1 cellular context compared by ENCODE assay signal in the genomic region with DNA sequence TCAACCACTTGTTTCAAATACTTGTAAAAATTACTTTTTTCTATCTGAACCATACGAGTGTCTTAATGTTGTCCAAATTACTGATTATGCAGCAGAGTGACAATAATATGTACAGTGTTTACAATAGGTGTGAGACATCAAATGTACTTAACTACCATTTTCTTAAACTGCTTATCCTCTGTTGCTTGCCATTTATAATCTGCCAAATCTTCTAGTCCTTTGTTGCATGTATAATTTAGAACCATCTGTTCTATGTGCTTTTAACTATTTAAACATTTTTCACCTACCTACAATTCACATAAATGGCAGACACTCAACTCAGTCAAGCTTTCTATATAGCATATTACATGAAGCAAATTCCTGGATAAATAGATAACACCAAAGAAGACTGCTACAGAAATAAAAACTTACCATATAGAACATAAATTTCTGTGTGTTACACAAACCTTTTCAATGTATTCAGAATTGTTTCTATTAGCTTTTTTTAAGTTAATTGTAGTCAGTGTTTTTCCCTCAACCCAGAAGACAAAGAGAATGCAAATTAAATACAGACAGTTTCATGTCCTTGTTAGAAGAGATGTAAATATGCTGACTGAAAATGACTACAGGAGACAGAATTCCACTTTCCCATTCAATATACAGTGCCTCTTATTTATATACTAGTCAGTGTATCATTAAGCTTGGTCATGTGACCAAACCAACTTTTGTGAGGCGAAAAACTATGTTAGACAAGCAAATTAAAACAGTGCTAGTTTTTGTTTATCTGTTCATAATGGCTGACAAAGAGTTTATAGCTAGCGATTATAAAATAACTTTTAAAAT.
TF ChIP-seq lines count a peak whose summit lies in the region.

No MANE protein-coding gene starts in this region.

TF ChIP-seq in K562, 482 proteins besides CTCF, POLR2A, EP300 and RAD21 (continued from another document):
- TF ChIP-seq, protein P1, sequence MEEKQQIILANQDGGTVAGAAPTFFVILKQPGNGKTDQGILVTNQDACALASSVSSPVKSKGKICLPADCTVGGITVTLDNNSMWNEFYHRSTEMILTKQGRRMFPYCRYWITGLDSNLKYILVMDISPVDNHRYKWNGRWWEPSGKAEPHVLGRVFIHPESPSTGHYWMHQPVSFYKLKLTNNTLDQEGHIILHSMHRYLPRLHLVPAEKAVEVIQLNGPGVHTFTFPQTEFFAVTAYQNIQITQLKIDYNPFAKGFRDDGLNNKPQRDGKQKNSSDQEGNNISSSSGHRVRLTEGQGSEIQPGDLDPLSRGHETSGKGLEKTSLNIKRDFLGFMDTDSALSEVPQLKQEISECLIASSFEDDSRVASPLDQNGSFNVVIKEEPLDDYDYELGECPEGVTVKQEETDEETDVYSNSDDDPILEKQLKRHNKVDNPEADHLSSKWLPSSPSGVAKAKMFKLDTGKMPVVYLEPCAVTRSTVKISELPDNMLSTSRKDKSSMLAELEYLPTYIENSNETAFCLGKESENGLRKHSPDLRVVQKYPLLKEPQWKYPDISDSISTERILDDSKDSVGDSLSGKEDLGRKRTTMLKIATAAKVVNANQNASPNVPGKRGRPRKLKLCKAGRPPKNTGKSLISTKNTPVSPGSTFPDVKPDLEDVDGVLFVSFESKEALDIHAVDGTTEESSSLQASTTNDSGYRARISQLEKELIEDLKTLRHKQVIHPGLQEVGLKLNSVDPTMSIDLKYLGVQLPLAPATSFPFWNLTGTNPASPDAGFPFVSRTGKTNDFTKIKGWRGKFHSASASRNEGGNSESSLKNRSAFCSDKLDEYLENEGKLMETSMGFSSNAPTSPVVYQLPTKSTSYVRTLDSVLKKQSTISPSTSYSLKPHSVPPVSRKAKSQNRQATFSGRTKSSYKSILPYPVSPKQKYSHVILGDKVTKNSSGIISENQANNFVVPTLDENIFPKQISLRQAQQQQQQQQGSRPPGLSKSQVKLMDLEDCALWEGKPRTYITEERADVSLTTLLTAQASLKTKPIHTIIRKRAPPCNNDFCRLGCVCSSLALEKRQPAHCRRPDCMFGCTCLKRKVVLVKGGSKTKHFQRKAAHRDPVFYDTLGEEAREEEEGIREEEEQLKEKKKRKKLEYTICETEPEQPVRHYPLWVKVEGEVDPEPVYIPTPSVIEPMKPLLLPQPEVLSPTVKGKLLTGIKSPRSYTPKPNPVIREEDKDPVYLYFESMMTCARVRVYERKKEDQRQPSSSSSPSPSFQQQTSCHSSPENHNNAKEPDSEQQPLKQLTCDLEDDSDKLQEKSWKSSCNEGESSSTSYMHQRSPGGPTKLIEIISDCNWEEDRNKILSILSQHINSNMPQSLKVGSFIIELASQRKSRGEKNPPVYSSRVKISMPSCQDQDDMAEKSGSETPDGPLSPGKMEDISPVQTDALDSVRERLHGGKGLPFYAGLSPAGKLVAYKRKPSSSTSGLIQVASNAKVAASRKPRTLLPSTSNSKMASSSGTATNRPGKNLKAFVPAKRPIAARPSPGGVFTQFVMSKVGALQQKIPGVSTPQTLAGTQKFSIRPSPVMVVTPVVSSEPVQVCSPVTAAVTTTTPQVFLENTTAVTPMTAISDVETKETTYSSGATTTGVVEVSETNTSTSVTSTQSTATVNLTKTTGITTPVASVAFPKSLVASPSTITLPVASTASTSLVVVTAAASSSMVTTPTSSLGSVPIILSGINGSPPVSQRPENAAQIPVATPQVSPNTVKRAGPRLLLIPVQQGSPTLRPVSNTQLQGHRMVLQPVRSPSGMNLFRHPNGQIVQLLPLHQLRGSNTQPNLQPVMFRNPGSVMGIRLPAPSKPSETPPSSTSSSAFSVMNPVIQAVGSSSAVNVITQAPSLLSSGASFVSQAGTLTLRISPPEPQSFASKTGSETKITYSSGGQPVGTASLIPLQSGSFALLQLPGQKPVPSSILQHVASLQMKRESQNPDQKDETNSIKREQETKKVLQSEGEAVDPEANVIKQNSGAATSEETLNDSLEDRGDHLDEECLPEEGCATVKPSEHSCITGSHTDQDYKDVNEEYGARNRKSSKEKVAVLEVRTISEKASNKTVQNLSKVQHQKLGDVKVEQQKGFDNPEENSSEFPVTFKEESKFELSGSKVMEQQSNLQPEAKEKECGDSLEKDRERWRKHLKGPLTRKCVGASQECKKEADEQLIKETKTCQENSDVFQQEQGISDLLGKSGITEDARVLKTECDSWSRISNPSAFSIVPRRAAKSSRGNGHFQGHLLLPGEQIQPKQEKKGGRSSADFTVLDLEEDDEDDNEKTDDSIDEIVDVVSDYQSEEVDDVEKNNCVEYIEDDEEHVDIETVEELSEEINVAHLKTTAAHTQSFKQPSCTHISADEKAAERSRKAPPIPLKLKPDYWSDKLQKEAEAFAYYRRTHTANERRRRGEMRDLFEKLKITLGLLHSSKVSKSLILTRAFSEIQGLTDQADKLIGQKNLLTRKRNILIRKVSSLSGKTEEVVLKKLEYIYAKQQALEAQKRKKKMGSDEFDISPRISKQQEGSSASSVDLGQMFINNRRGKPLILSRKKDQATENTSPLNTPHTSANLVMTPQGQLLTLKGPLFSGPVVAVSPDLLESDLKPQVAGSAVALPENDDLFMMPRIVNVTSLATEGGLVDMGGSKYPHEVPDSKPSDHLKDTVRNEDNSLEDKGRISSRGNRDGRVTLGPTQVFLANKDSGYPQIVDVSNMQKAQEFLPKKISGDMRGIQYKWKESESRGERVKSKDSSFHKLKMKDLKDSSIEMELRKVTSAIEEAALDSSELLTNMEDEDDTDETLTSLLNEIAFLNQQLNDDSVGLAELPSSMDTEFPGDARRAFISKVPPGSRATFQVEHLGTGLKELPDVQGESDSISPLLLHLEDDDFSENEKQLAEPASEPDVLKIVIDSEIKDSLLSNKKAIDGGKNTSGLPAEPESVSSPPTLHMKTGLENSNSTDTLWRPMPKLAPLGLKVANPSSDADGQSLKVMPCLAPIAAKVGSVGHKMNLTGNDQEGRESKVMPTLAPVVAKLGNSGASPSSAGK (IDR thresholded peaks at IDR 0.05), result no peak
- TF ChIP-seq, protein P2, sequence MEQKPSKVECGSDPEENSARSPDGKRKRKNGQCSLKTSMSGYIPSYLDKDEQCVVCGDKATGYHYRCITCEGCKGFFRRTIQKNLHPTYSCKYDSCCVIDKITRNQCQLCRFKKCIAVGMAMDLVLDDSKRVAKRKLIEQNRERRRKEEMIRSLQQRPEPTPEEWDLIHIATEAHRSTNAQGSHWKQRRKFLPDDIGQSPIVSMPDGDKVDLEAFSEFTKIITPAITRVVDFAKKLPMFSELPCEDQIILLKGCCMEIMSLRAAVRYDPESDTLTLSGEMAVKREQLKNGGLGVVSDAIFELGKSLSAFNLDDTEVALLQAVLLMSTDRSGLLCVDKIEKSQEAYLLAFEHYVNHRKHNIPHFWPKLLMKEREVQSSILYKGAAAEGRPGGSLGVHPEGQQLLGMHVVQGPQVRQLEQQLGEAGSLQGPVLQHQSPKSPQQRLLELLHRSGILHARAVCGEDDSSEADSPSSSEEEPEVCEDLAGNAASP (IDR thresholded peaks at IDR 0.05), result no peak
- TF ChIP-seq SMAD1 (IDR thresholded peaks at IDR 0.05; ENCODE audit: low read depth, low read length, partially characterized antibody) (no peak), SMAD3 (CRISPR knock-in tag; conservative IDR thresholded peaks at IDR 0.05) (no peak), TRIM28 (IDR thresholded peaks at IDR 0.05) (no peak), BACH1 (tag; IDR thresholded peaks at IDR 0.05) (no peak), CBX5 (IDR thresholded peaks at IDR 0.05; ENCODE audit: borderline replicate concordance, low read depth) (no peak)
